23 cellular contexts compared by ENCODE assay signal in genomic region chr6:410555-411395, GRCh38. TPM values are rescaled to one million over a fixed set of nuclear protein-coding genes. Genes with fewer than 3 reads are reported as not detected.
A peak's percentile ranks its signal among the peaks of the same experiment; 100 is the strongest.
DNase-seq lines count a peak whose midpoint lies in the region; ATAC-seq and TF ChIP-seq lines count a peak whose summit lies in the region.
"Had no signal": no experiment of that assay in that cellular context is flagged by ENCODE, and none has a peak within 500 bp of the region (broad histone marks: within the 10 kb centered on the region; RNA-seq: fewer than 3 reads in every experiment).

No MANE protein-coding gene starts in this region.

- H3K4me3 Mint-ChIP-seq in activated CD8-positive, alpha-beta memory T cell treated with anti-CD3 and anti-CD28 coated beads, Interleukin-2, amount 10 ng/mL, durations not matched to agents 7 days and 5 days: no peak overlapping the region
- H3K4me3 Mint-ChIP-seq in stimulated activated effector memory CD8-positive, alpha-beta T cell treated with anti-CD3 and anti-CD28 coated beads, Interleukin-12 subunit alpha, Interleukin-12 subunit beta, amount 100 ng/mL, for 72 hours: no peak overlapping the region
- H3K4me3 Mint-ChIP-seq: type B pancreatic cell had no signal

- H3K36me3 Mint-ChIP-seq in activated CD8-positive, alpha-beta memory T cell treated with anti-CD3 and anti-CD28 coated beads, Interleukin-2, amount 10 ng/mL, durations not matched to agents 7 days and 5 days: peaks cover 84% of the 10 kb centered on the region
- peaks cover 38 to 70% of the 10 kb centered on the region in 2 donors for H3K36me3 Mint-ChIP-seq in activated naive CD4-positive, alpha-beta T cell treated with anti-CD3 and anti-CD28 coated beads, Interleukin-2, amount 50 U/mL, for 72 hours
- peaks cover 73% of the 10 kb centered on the region for H3K36me3 Mint-ChIP-seq in stimulated activated effector memory CD8-positive, alpha-beta T cell treated with anti-CD3 and anti-CD28 coated beads, Interleukin-12 subunit alpha, Interleukin-12 subunit beta, amount 100 ng/mL, for 72 hours
- H3K36me3 Mint-ChIP-seq: type B pancreatic cell had no signal

- TF ChIP-seq POLR2A in GM18951 (IDR thresholded peaks at IDR 0.05; ENCODE audit: extremely low read depth, insufficient read depth, insufficient read length) (peak; percentile 59), breast epithelium (IDR thresholded peaks at IDR 0.05) (no peak), spleen (IDR thresholded peaks at IDR 0.05) (no peak)

- peak overlapping the region; percentile 14 for H3K27ac Mint-ChIP-seq in activated CD8-positive, alpha-beta memory T cell treated with anti-CD3 and anti-CD28 coated beads, Interleukin-2, amount 10 ng/mL, durations not matched to agents 7 days and 5 days
- peak overlapping the region; percentile 84 for H3K27ac Mint-ChIP-seq in activated naive CD4-positive, alpha-beta T cell treated with anti-CD3 and anti-CD28 coated beads, Interleukin-2, amount 50 U/mL, for 72 hours
- peak overlapping the region; percentile 87 for H3K27ac Mint-ChIP-seq in stimulated activated effector memory CD8-positive, alpha-beta T cell treated with anti-CD3 and anti-CD28 coated beads, Interleukin-12 subunit alpha, Interleukin-12 subunit beta, amount 100 ng/mL, for 72 hours
- H3K27ac Mint-ChIP-seq: type B pancreatic cell had no signal

- H3K36me3 ChIP-seq in breast epithelium (no peaks in the 10 kb centered on the region), spleen (peaks cover 0 to 68% (median 4%) of the 10 kb centered on the region in 6 donors)
- H3K36me3 ChIP-seq: cardiac muscle cell, neutrophil had no signal

- H3K27ac ChIP-seq in breast epithelium: no peak overlapping the region
- no peak overlapping the region for H3K27ac ChIP-seq in spleen
- H3K27ac ChIP-seq: BLaER1, cardiac muscle cell, neutrophil, psoas muscle had no signal

- H3K4me3 ChIP-seq in breast epithelium (no peak overlapping the region), spleen (no peak overlapping the region)
- H3K4me3 ChIP-seq: BLaER1, cardiac muscle cell, psoas muscle had no signal

- H3K9me3 Mint-ChIP-seq in activated CD8-positive, alpha-beta memory T cell treated with anti-CD3 and anti-CD28 coated beads, Interleukin-2, amount 10 ng/mL, durations not matched to agents 7 days and 5 days (ENCODE audit: low read depth): peaks cover 12% of the 10 kb centered on the region
- H3K9me3 Mint-ChIP-seq in activated naive CD4-positive, alpha-beta T cell treated with anti-CD3 and anti-CD28 coated beads, Interleukin-2, amount 50 U/mL, for 72 hours: peaks cover 0 to 11% of the 10 kb centered on the region in 2 donors
- peaks cover 5% of the 10 kb centered on the region for H3K9me3 Mint-ChIP-seq in stimulated activated effector memory CD8-positive, alpha-beta T cell treated with anti-CD3 and anti-CD28 coated beads, Interleukin-12 subunit alpha, Interleukin-12 subunit beta, amount 100 ng/mL, for 72 hours
- H3K9me3 Mint-ChIP-seq: type B pancreatic cell had no signal

- no peaks in the 10 kb centered on the region for H3K27me3 Mint-ChIP-seq in activated CD8-positive, alpha-beta memory T cell treated with anti-CD3 and anti-CD28 coated beads, Interleukin-2, amount 10 ng/mL, durations not matched to agents 7 days and 5 days

- DNase-seq in activated CD8-positive, alpha-beta memory T cell treated with anti-CD3 and anti-CD28 coated beads, Interleukin-2, amount 10 ng/mL, durations not matched to agents 7 days and 5 days: peak; percentile 36
- DNase-seq in activated CD8-positive, alpha-beta memory T cell treated with anti-CD3 and anti-CD28 coated beads for 24 hours: no peak
- DNase-seq in activated naive CD4-positive, alpha-beta T cell treated with anti-CD3 and anti-CD28 coated beads, Interleukin-2, amount 50 U/mL, for 72 hours (ENCODE audit: low spot score in 2 of 2): no peak
- DNase-seq in stimulated activated effector memory CD8-positive, alpha-beta T cell treated with anti-CD3 and anti-CD28 coated beads, Interleukin-12 subunit alpha, Interleukin-12 subunit beta, amount 100 ng/mL, for 72 hours (ENCODE audit: low spot score in 2 of 2): no peak
- DNase-seq in DMS114 treated with DMSO at 0.1 percent for 48 hours (lab: John Stamatoyannopoulos, UW; ENCODE audit: unreplicated experiment) (no peak), breast epithelium (ENCODE audit: low spot score in 2 of 2) (no peak), spleen (no peak)
- DNase-seq: activated CD4-positive, alpha-beta T cell treated with anti-CD3 and anti-CD28 coated beads for 1 hour; Calu3; dermis blood vessel endothelial cell; GOT3; head of caudate nucleus; IMR-90; NCI-H1417 treated with DMSO at 0.1 percent for 48 hours; NCI-H2171; psoas muscle; stimulated activated CD4-positive, alpha-beta T cell treated with anti-CD3 and anti-CD28 coated beads, Interleukin-2, amount 100 ng/mL, for 24 hours; stimulated activated naive CD4-positive, alpha-beta T cell treated with Interleukin-2 at 50 U/mL for 16 hours had no signal

- no peak for ATAC-seq in activated CD8-positive, alpha-beta memory T cell treated with anti-CD3 and anti-CD28 coated beads, Interleukin-2, amount 10 ng/mL, durations not matched to agents 7 days and 5 days
- no peak for ATAC-seq in activated naive CD4-positive, alpha-beta T cell treated with anti-CD3 and anti-CD28 coated beads, Interleukin-2, amount 50 U/mL, for 72 hours
- peak; percentile 9 for ATAC-seq in stimulated activated effector memory CD8-positive, alpha-beta T cell treated with anti-CD3 and anti-CD28 coated beads, Interleukin-12 subunit alpha, Interleukin-12 subunit beta, amount 100 ng/mL, for 72 hours
- ATAC-seq: psoas muscle had no signal

- H3K27me3 ChIP-seq in breast epithelium (peaks cover 0 to 4% of the 10 kb centered on the region in 2 donors), spleen (replicated peaks in 1 of 7) (no peaks in the 10 kb centered on the region)
- H3K27me3 ChIP-seq: BLaER1, cardiac muscle cell had no signal

- intact Hi-C loops in breast epithelium (cut with DNase I; ENCODE audit: low total_unique reads) (loop anchor here (10.0 kb wide), 1 partner anchor 64 kb away; no protein-coding TSS in a partner anchor), spleen (cut with DNase I; ENCODE audit: low total_unique reads) (no loop called here)

- TF ChIP-seq CTCF in breast epithelium (IDR thresholded peaks at IDR 0.05) (no peak), spleen (IDR thresholded peaks at IDR 0.05 in 8 of 11, conservative IDR thresholded peaks at IDR 0.05 in 3 of 11) (no peak)

- WGBS in spleen, 5 donors: 80 to 92% (median 84%) methylated on average over 15 of the region's 15 CpGs

- CTCF ChIA-PET in activated CD8-positive, alpha-beta memory T cell treated with anti-CD3 and anti-CD28 coated beads, Interleukin-2, amount 10 ng/mL, durations not matched to agents 7 days and 5 days (lab: Charles Lee): interaction anchor here (0.8 to 3.5 kb wide), 2 partner anchors 12 to 14 kb away, joined by 3 to 12 read pairs; no protein-coding TSS in a partner anchor

- H3K4me1 ChIP-seq in breast epithelium (no peaks in the 10 kb centered on the region), spleen (peaks cover 0 to 17% (median 2%) of the 10 kb centered on the region in 6 donors)
- H3K4me1 ChIP-seq: psoas muscle had no signal

- in situ Hi-C loops in GM18951 (cut with MboI; ENCODE audit: low sequenced_read_pairs, unreplicated experiment): no loop called here

- H3K9me3 ChIP-seq in breast epithelium (peaks cover 0 to 17% of the 10 kb centered on the region in 2 donors), spleen (peaks cover 0 to 22% (median 17%) of the 10 kb centered on the region in 8 donors)
- H3K9me3 ChIP-seq: neutrophil had no signal

- peaks cover 34% of the 10 kb centered on the region for H3K4me1 Mint-ChIP-seq in activated CD8-positive, alpha-beta memory T cell treated with anti-CD3 and anti-CD28 coated beads, Interleukin-2, amount 10 ng/mL, durations not matched to agents 7 days and 5 days
- peaks cover 29% of the 10 kb centered on the region for H3K4me1 Mint-ChIP-seq in stimulated activated effector memory CD8-positive, alpha-beta T cell treated with anti-CD3 and anti-CD28 coated beads, Interleukin-12 subunit alpha, Interleukin-12 subunit beta, amount 100 ng/mL, for 72 hours

RNA-seq across cellular contexts. Expression of gene IRF4, which starts 19.2 kb away (rescaled TPM):
- 100 to 1,000 TPM; 184 to 254 TPM for total RNA-seq in activated CD8-positive, alpha-beta memory T cell treated with anti-CD3 and anti-CD28 coated beads, Interleukin-2, amount 10 ng/mL, durations not matched to agents 7 days and 5 days
- 100 to 1,000 TPM; 334 to 809 TPM for total RNA-seq in activated naive CD4-positive, alpha-beta T cell treated with anti-CD3 and anti-CD28 coated beads, Interleukin-2, amount 50 U/mL, for 72 hours
- 10 to 100 TPM in 2 of 3 donors, 1 to 10 TPM in 1; 9.1 to 25.2 (median 13.0) TPM for total RNA-seq in breast epithelium
- total RNA-seq in spleen: 10 to 100 TPM; 39.2 to 91.3 (median 52.0) TPM
- polyA plus RNA-seq in spleen: 10 to 100 TPM in 2 of 3 donors, 1 to 10 TPM in 1; 8.7 to 11.9 (median 11.2) TPM
- total RNA-seq: Calu3, cardiac muscle cell, dermis blood vessel endothelial cell, IMR-90 had no signal
- polyA plus RNA-seq: cardiac muscle cell, IMR-90 had no signal

Comparison
In these comparisons a context has a peak if more than half of its experiments do, and no peak if none do; other contexts are left out.
1. H3K27ac Mint-ChIP-seq: peak in every context shown above with its lines; median percentile 87 in stimulated activated effector memory CD8-positive, alpha-beta T cell treated with anti-CD3 and anti-CD28 coated beads, Interleukin-12 subunit alpha, Interleukin-12 subunit beta, amount 100 ng/mL, for 72 hours; 84 in activated naive CD4-positive, alpha-beta T cell treated with anti-CD3 and anti-CD28 coated beads, Interleukin-2, amount 50 U/mL, for 72 hours; 14 in activated CD8-positive, alpha-beta memory T cell treated with anti-CD3 and anti-CD28 coated beads, Interleukin-2, amount 10 ng/mL, durations not matched to agents 7 days and 5 days.